1 cellular context compared by ENCODE assay signal in genomic region chr13:32426191-32426980, GRCh38.
TF ChIP-seq lines count a peak whose summit lies in the region.

No MANE protein-coding gene starts in this region.

TF ChIP-seq in GM12878, 131 proteins besides CTCF, POLR2A, EP300 and RAD21 (continued from another document and continues in another):
- no peak for TF ChIP-seq CHD2 (IDR thresholded peaks at IDR 0.05; ENCODE audit: borderline replicate concordance, low read depth, low read length)
- no peak for TF ChIP-seq NRF1 (conservative IDR thresholded peaks at IDR 0.05; ENCODE audit: low read depth, low read length)
- no peak for TF ChIP-seq IRF4 (IDR thresholded peaks at IDR 0.05; ENCODE audit: low read depth, low read length)
- no peak for TF ChIP-seq CBX3 (IDR thresholded peaks at IDR 0.05; ENCODE audit: borderline replicate concordance, low read depth)
- TF ChIP-seq ZZZ3 (IDR thresholded peaks at IDR 0.05; ENCODE audit: control insufficient read depth, insufficient read length, low read depth), result no peak
- TF ChIP-seq E4F1 (IDR thresholded peaks at IDR 0.05; ENCODE audit: borderline replicate concordance, partially characterized antibody), result no peak
- TF ChIP-seq PAX8 (IDR thresholded peaks at IDR 0.05), result no peak
- TF ChIP-seq ETV6 (conservative IDR thresholded peaks at IDR 0.05 in 1 of 2, IDR thresholded peaks at IDR 0.05 in 1 of 2; ENCODE audit: borderline replicate concordance in 1 of 2, low read depth in 1 of 2), result no peak
- no peak for TF ChIP-seq SP1 (IDR thresholded peaks at IDR 0.05; ENCODE audit: low read depth, low read length)
- no peak for TF ChIP-seq CHD1 (IDR thresholded peaks at IDR 0.05; ENCODE audit: low read depth, low read length)
- no peak for TF ChIP-seq KLF5 (IDR thresholded peaks at IDR 0.05; ENCODE audit: partially characterized antibody)
- TF ChIP-seq, protein P1, sequence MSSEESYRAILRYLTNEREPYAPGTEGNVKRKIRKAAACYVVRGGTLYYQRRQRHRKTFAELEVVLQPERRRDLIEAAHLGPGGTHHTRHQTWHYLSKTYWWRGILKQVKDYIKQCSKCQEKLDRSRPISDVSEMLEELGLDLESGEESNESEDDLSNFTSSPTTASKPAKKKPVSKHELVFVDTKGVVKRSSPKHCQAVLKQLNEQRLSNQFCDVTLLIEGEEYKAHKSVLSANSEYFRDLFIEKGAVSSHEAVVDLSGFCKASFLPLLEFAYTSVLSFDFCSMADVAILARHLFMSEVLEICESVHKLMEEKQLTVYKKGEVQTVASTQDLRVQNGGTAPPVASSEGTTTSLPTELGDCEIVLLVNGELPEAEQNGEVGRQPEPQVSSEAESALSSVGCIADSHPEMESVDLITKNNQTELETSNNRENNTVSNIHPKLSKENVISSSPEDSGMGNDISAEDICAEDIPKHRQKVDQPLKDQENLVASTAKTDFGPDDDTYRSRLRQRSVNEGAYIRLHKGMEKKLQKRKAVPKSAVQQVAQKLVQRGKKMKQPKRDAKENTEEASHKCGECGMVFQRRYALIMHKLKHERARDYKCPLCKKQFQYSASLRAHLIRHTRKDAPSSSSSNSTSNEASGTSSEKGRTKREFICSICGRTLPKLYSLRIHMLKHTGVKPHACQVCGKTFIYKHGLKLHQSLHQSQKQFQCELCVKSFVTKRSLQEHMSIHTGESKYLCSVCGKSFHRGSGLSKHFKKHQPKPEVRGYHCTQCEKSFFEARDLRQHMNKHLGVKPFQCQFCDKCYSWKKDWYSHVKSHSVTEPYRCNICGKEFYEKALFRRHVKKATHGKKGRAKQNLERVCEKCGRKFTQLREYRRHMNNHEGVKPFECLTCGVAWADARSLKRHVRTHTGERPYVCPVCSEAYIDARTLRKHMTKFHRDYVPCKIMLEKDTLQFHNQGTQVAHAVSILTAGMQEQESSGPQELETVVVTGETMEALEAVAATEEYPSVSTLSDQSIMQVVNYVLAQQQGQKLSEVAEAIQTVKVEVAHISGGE (CRISPR knock-in tag; IDR thresholded peaks at IDR 0.05), result no peak
- TF ChIP-seq RELA (IDR thresholded peaks at IDR 0.05; ENCODE audit: borderline replicate concordance, partially characterized antibody), result no peak
- no peak for TF ChIP-seq FOS (IDR thresholded peaks at IDR 0.05; ENCODE audit: borderline replicate concordance, extremely low read depth, insufficient read length)
- TF ChIP-seq GABPA (IDR thresholded peaks at IDR 0.05; ENCODE audit: low read depth), result no peak
- TF ChIP-seq MYC (IDR thresholded peaks at IDR 0.05; ENCODE audit: insufficient read depth, insufficient read length, insufficient replicate concordance, low read length, severe bottlenecking), result no peak
- no peak for TF ChIP-seq ZNF24 (IDR thresholded peaks at IDR 0.05)
- TF ChIP-seq ZSCAN29 (IDR thresholded peaks at IDR 0.05), result no peak
- TF ChIP-seq, protein P2, sequence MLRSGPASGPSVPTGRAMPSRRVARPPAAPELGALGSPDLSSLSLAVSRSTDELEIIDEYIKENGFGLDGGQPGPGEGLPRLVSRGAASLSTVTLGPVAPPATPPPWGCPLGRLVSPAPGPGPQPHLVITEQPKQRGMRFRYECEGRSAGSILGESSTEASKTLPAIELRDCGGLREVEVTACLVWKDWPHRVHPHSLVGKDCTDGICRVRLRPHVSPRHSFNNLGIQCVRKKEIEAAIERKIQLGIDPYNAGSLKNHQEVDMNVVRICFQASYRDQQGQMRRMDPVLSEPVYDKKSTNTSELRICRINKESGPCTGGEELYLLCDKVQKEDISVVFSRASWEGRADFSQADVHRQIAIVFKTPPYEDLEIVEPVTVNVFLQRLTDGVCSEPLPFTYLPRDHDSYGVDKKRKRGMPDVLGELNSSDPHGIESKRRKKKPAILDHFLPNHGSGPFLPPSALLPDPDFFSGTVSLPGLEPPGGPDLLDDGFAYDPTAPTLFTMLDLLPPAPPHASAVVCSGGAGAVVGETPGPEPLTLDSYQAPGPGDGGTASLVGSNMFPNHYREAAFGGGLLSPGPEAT (IDR thresholded peaks at IDR 0.05; ENCODE audit: low read depth), result no peak
- no peak for TF ChIP-seq ZNF622 (IDR thresholded peaks at IDR 0.05)
- no peak for TF ChIP-seq NR2C1 (IDR thresholded peaks at IDR 0.05)
- TF ChIP-seq CREM (IDR thresholded peaks at IDR 0.05; ENCODE audit: low read depth), result 0 out of 2 replicates have a peak, but pooled peaks have one; percentile 9
- TF ChIP-seq TARDBP (IDR thresholded peaks at IDR 0.05; ENCODE audit: borderline replicate concordance), result no peak
- TF ChIP-seq ZBTB33 (IDR thresholded peaks at IDR 0.05), result no peak
- no peak for TF ChIP-seq BRCA1 (IDR thresholded peaks at IDR 0.05; ENCODE audit: low read depth, low read length)
- TF ChIP-seq NKRF (conservative IDR thresholded peaks at IDR 0.05), result no peak; the same call in 1 of the 2 replicates
- no peak for TF ChIP-seq ZBED1 (IDR thresholded peaks at IDR 0.05; ENCODE audit: borderline replicate concordance)
- no peak for TF ChIP-seq MYB (IDR thresholded peaks at IDR 0.05; ENCODE audit: borderline replicate concordance, low read depth, low read length)
- no peak for TF ChIP-seq RFX5 (IDR thresholded peaks at IDR 0.05; ENCODE audit: low read depth, low read length)
- no peak for TF ChIP-seq ASH2L (IDR thresholded peaks at IDR 0.05; ENCODE audit: borderline replicate concordance, low read depth)
- no peak for TF ChIP-seq DPF2 (IDR thresholded peaks at IDR 0.05)
- no peak for TF ChIP-seq ESRRA (IDR thresholded peaks at IDR 0.05; ENCODE audit: low read length)
- TF ChIP-seq NBN (IDR thresholded peaks at IDR 0.05), result no peak; the same call in 1 of the 2 replicates
- no peak for TF ChIP-seq NR2C2 (IDR thresholded peaks at IDR 0.05; ENCODE audit: borderline replicate concordance, control insufficient read depth, insufficient read length, low read depth)
- TF ChIP-seq NFIC (IDR thresholded peaks at IDR 0.05; ENCODE audit: low read depth, low read length), result no peak
- peak; percentile 7; the same call in 1 of the 2 replicates for TF ChIP-seq RUNX3 (IDR thresholded peaks at IDR 0.05; ENCODE audit: low read length)
- TF ChIP-seq HCFC1 (IDR thresholded peaks at IDR 0.05; ENCODE audit: low read length), result no peak
- TF ChIP-seq RBBP5 (conservative IDR thresholded peaks at IDR 0.05), result no peak
- TF ChIP-seq SMAD1 (IDR thresholded peaks at IDR 0.05; ENCODE audit: low read depth, partially characterized antibody), result no peak
- TF ChIP-seq TCF3 (IDR thresholded peaks at IDR 0.05; ENCODE audit: borderline replicate concordance, insufficient read depth, low read depth, low read length), result no peak; the same call in 1 of the 2 replicates
- TF ChIP-seq, protein P3, sequence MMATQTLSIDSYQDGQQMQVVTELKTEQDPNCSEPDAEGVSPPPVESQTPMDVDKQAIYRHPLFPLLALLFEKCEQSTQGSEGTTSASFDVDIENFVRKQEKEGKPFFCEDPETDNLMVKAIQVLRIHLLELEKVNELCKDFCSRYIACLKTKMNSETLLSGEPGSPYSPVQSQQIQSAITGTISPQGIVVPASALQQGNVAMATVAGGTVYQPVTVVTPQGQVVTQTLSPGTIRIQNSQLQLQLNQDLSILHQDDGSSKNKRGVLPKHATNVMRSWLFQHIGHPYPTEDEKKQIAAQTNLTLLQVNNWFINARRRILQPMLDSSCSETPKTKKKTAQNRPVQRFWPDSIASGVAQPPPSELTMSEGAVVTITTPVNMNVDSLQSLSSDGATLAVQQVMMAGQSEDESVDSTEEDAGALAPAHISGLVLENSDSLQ (IDR thresholded peaks at IDR 0.05), result no peak
- TF ChIP-seq POLR2AphosphoS5 (IDR thresholded peaks at IDR 0.05; ENCODE audit: low read length), result peak; percentile 23; the same call in 1 of the 2 replicates
- no peak for TF ChIP-seq HDGF (IDR thresholded peaks at IDR 0.05)
- no peak for TF ChIP-seq NR2F1 (conservative IDR thresholded peaks at IDR 0.05)
- TF ChIP-seq SRF (IDR thresholded peaks at IDR 0.05; ENCODE audit: low read depth in 2 of 2, low read length in 2 of 2), result no peak
- no peak for TF ChIP-seq WRNIP1 (IDR thresholded peaks at IDR 0.05; ENCODE audit: borderline replicate concordance, low read depth, low read length)
- TF ChIP-seq JUNB (IDR thresholded peaks at IDR 0.05), result no peak
- TF ChIP-seq, protein P4, sequence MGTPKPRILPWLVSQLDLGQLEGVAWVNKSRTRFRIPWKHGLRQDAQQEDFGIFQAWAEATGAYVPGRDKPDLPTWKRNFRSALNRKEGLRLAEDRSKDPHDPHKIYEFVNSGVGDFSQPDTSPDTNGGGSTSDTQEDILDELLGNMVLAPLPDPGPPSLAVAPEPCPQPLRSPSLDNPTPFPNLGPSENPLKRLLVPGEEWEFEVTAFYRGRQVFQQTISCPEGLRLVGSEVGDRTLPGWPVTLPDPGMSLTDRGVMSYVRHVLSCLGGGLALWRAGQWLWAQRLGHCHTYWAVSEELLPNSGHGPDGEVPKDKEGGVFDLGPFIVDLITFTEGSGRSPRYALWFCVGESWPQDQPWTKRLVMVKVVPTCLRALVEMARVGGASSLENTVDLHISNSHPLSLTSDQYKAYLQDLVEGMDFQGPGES (IDR thresholded peaks at IDR 0.05), result no peak
- peak; percentile 63 for TF ChIP-seq RAD51 (IDR thresholded peaks at IDR 0.05)
- TF ChIP-seq, protein P5, sequence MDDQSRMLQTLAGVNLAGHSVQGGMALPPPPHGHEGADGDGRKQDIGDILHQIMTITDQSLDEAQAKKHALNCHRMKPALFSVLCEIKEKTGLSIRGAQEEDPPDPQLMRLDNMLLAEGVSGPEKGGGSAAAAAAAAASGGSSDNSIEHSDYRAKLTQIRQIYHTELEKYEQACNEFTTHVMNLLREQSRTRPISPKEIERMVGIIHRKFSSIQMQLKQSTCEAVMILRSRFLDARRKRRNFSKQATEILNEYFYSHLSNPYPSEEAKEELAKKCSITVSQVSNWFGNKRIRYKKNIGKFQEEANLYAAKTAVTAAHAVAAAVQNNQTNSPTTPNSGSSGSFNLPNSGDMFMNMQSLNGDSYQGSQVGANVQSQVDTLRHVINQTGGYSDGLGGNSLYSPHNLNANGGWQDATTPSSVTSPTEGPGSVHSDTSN (IDR thresholded peaks at IDR 0.05; ENCODE audit: insufficient replicate concordance, low read depth, low read length), result no peak
- no peak for TF ChIP-seq SMARCA5 (IDR thresholded peaks at IDR 0.05)
- TF ChIP-seq STAT3 (IDR thresholded peaks at IDR 0.05; ENCODE audit: low read depth, low read length), result no peak
- no peak for TF ChIP-seq YY1 (IDR thresholded peaks at IDR 0.05; ENCODE audit: low read depth, low read length)
- 0 out of 2 replicates have a peak, but pooled peaks have one; percentile 38 for TF ChIP-seq MTA3 (IDR thresholded peaks at IDR 0.05; ENCODE audit: borderline replicate concordance, low read length)
- no peak for TF ChIP-seq SUZ12 (IDR thresholded peaks at IDR 0.05; ENCODE audit: unreplicated experiment)
